In the genomic region with DNA sequence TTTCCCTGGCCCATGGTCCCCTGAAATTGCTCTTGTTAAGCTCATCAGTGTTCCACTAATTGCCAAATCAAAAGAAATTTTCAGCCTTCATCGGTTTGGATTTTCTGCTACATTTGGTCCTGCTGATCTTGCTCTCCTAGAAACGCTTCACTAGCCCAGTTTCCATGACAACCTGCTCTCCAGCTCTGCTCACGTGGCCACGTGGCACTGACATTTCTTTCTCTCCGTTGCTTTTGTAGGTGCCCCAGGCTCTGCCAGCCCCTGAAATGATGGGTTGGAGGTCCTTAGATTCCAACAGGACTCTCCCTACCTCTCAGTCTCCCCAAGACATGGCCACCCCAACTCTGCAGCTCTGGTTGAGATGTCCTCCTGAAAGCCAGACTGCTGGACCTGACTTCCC, we compare ENCODE assay signal across 1 cellular context.
TF ChIP-seq lines count a peak whose summit lies in the region.

No MANE protein-coding gene starts in this region.

TF ChIP-seq in HepG2, 621 proteins besides CTCF, POLR2A, EP300 and RAD21:
- TF ChIP-seq, protein P1, sequence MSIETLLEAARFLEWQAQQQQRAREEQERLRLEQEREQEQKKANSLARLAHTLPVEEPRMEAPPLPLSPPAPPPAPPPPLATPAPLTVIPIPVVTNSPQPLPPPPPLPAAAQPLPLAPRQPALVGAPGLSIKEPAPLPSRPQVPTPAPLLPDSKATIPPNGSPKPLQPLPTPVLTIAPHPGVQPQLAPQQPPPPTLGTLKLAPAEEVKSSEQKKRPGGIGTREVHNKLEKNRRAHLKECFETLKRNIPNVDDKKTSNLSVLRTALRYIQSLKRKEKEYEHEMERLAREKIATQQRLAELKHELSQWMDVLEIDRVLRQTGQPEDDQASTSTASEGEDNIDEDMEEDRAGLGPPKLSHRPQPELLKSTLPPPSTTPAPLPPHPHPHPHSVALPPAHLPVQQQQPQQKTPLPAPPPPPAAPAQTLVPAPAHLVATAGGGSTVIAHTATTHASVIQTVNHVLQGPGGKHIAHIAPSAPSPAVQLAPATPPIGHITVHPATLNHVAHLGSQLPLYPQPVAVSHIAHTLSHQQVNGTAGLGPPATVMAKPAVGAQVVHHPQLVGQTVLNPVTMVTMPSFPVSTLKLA (IDR thresholded peaks at IDR 0.05): peak; percentile 61
- TF ChIP-seq, protein P2, sequence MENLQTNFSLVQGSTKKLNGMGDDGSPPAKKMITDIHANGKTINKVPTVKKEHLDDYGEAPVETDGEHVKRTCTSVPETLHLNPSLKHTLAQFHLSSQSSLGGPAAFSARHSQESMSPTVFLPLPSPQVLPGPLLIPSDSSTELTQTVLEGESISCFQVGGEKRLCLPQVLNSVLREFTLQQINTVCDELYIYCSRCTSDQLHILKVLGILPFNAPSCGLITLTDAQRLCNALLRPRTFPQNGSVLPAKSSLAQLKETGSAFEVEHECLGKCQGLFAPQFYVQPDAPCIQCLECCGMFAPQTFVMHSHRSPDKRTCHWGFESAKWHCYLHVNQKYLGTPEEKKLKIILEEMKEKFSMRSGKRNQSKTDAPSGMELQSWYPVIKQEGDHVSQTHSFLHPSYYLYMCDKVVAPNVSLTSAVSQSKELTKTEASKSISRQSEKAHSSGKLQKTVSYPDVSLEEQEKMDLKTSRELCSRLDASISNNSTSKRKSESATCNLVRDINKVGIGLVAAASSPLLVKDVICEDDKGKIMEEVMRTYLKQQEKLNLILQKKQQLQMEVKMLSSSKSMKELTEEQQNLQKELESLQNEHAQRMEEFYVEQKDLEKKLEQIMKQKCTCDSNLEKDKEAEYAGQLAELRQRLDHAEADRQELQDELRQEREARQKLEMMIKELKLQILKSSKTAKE (CRISPR knock-in tag; IDR thresholded peaks at IDR 0.05; ENCODE audit: borderline replicate concordance): no peak
- TF ChIP-seq, protein P3, sequence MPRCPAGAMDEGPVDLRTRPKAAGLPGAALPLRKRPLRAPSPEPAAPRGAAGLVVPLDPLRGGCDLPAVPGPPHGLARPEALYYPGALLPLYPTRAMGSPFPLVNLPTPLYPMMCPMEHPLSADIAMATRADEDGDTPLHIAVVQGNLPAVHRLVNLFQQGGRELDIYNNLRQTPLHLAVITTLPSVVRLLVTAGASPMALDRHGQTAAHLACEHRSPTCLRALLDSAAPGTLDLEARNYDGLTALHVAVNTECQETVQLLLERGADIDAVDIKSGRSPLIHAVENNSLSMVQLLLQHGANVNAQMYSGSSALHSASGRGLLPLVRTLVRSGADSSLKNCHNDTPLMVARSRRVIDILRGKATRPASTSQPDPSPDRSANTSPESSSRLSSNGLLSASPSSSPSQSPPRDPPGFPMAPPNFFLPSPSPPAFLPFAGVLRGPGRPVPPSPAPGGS (CRISPR knock-in tag; IDR thresholded peaks at IDR 0.05): no peak
- TF ChIP-seq RFX1 (IDR thresholded peaks at IDR 0.05) (peak; percentile 54), ZNF432 (CRISPR knock-in tag; IDR thresholded peaks at IDR 0.05; ENCODE audit: borderline replicate concordance) (no peak), SKI (IDR thresholded peaks at IDR 0.05; ENCODE audit: partially characterized antibody) (no peak)
- TF ChIP-seq, protein P4, sequence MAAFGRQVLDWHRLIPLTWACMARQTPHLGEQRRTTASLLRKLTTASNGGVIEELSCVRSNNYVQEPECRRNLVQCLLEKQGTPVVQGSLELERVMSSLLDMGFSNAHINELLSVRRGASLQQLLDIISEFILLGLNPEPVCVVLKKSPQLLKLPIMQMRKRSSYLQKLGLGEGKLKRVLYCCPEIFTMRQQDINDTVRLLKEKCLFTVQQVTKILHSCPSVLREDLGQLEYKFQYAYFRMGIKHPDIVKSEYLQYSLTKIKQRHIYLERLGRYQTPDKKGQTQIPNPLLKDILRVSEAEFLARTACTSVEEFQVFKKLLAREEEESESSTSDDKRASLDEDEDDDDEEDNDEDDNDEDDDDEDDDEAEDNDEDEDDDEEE (CRISPR knock-in tag; IDR thresholded peaks at IDR 0.05): no peak
